8 cellular contexts compared by ENCODE assay signal in genomic region chr9:68507098-68507795, GRCh38. TPM values are rescaled to one million over a fixed set of nuclear protein-coding genes. Genes with fewer than 3 reads are reported as not detected.
DNase-seq lines count a peak whose midpoint lies in the region; ATAC-seq and TF ChIP-seq lines count a peak whose summit lies in the region.

No MANE protein-coding gene starts in this region.

- no peaks in the 10 kb centered on the region for H3K9me3 ChIP-seq in SJCRH30 (replicated peaks)
- H3K9me3 ChIP-seq in cardiac muscle cell (ENCODE audit: low read depth): no peaks in the 10 kb centered on the region
- no peaks in the 10 kb centered on the region for H3K9me3 ChIP-seq in smooth muscle cell (replicated peaks; ENCODE audit: low read depth)

- H3K9ac ChIP-seq in smooth muscle cell (ENCODE audit: low read depth): no peak overlapping the region

- peak overlapping the region; percentile 19 for H3K4me2 ChIP-seq in smooth muscle cell

- DNase-seq in NOMO-1 treated with DMSO at 0.1 percent for 48 hours (lab: John Stamatoyannopoulos, UW; ENCODE audit: unreplicated experiment) (peak; percentile 10), NOMO-1 treated with dmso at 0.1 percent for 144 hours (lab: John Stamatoyannopoulos, UW; ENCODE audit: unreplicated experiment) (no peak), SJCRH30 (peak; percentile 55 to 78), cardiac muscle cell (ENCODE audit: low read depth in 1 of 2, low spot score in 1 of 2) (peak; percentile 17 to 61), smooth muscle cell (lab: John Stamatoyannopoulos, UW; ENCODE audit: unreplicated experiment) (no peak), GOT3 (lab: John Stamatoyannopoulos, UW) (no peak), HCEC 1CT (no peak)

- peak overlapping the region; percentile 58 for H3K27ac ChIP-seq in SJCRH30
- peak overlapping the region; percentile 2 for H3K27ac ChIP-seq in cardiac muscle cell
- no peak overlapping the region for H3K27ac ChIP-seq in smooth muscle cell (ENCODE audit: low read depth)

- no peak overlapping the region for H2AFZ ChIP-seq in smooth muscle cell (ENCODE audit: low read depth)

- H3K27me3 ChIP-seq in SJCRH30 (no peaks in the 10 kb centered on the region), cardiac muscle cell (no peaks in the 10 kb centered on the region), smooth muscle cell (ENCODE audit: low read depth) (no peaks in the 10 kb centered on the region)

- H3K4me3 ChIP-seq in SJCRH30 (no peak overlapping the region), cardiac muscle cell (no peak overlapping the region), smooth muscle cell (no peak overlapping the region)

- H3F3A ChIP-seq in smooth muscle cell (ENCODE audit: low read depth): no peaks in the 10 kb centered on the region

- H4K20me1 ChIP-seq in smooth muscle cell (ENCODE audit: low read depth): no peaks in the 10 kb centered on the region

- H3K79me2 ChIP-seq in smooth muscle cell (ENCODE audit: low read depth): no peaks in the 10 kb centered on the region

- H3K36me3 ChIP-seq in SJCRH30: peaks cover 11% of the 10 kb centered on the region
- H3K36me3 ChIP-seq in cardiac muscle cell: peaks cover 12% of the 10 kb centered on the region
- no peaks in the 10 kb centered on the region for H3K36me3 ChIP-seq in smooth muscle cell (ENCODE audit: low read depth)

- TF ChIP-seq CTCF in cardiac muscle cell (IDR thresholded peaks at IDR 0.05; ENCODE audit: low read depth, low read length) (peak; percentile 63), smooth muscle cell (IDR thresholded peaks at IDR 0.05; ENCODE audit: borderline replicate concordance, insufficient read depth, poor library complexity, severe bottlenecking) (peak; percentile 69)

- H3K4me1 ChIP-seq in SJCRH30: peaks cover 20% of the 10 kb centered on the region
- H3K4me1 ChIP-seq in cardiac muscle cell (ENCODE audit: low read depth): peaks cover 19% of the 10 kb centered on the region
- H3K4me1 ChIP-seq in smooth muscle cell (ENCODE audit: low read depth): no peaks in the 10 kb centered on the region

- WGBS in smooth muscle cell (ENCODE audit: low lambda C conversion rate): 38% methylated on average over 7 of the region's 7 CpGs

- no peak for ATAC-seq in GM19455 (IDR thresholded peaks at IDR 0.05; ENCODE audit: unreplicated experiment)

RNA-seq across cellular contexts. Expression of gene TMEM252, which starts 33.4 kb away (rescaled TPM):
- total RNA-seq in SJCRH30 (2014; rRNA removed; shearing (Covaris generic)): 1.5 and 2.1 TPM in 2 replicates
- not detected in 2 replicates for total RNA-seq in cardiac muscle cell
- 0.76 TPM in 1 of 2 replicates, not detected in the other for polyA plus RNA-seq in cardiac muscle cell
- not detected in 2 replicates for total RNA-seq in smooth muscle cell
- polyA plus RNA-seq in smooth muscle cell: not detected in 2 replicates

Comparison
In these comparisons a context has a peak if more than half of its experiments do, and no peak if none do; other contexts are left out.
1. DNase-seq: peak in NOMO-1 treated with DMSO at 0.1 percent for 48 hours (single experiment), SJCRH30 (2 of 2) and cardiac muscle cell (2 of 2); none in NOMO-1 treated with dmso at 0.1 percent for 144 hours (single experiment), smooth muscle cell (single experiment), GOT3 (single experiment) and HCEC 1CT (single experiment).